Comparison of ENCODE assay signal across 24 cellular contexts in the genomic region with DNA sequence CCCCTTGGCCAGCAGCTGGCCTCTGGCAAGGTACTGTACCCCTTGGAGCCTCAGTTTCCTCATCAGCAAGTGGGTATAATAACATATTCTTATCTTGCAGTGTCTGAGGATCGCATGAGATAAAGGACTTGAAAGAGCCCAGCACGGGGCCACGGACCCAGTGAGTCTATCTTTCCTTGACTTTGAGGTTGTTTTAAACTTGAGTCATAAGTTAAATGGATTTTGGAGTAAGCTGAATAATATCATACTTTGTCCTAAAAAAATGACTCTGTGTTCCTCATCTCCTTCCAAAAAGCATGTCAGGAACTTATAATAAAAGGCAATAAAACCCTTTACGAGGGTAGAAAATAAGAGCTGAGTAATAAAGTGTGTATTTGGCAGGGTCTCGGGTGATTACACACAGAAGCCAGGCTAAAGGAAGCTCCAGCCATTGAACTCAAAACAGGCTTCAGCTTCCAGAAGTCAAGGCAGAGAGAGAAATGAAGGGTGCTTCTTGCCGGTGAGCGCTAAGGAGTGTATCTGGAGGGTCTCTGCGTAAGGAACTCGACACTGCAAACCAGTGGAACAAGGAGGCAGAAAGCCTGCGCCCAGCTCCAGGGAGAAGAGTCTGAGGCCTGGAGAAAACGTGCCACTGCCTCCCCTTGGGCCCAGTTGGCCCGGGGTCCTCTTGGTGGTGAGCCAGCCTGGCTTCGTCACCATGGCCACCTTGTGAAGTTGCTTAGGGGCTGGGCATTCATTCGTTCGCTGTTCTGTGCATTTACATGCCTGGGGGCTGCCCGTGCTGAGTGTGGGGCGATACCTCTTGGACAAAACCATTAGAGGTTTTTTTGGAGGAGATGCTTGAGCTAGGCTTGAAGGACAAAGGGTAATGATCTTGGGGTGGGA.
DNase-seq lines count a peak whose midpoint lies in the region; ATAC-seq, FAIRE-seq and TF ChIP-seq lines count a peak whose summit lies in the region.
"Had no signal": no experiment of that assay in that cellular context is flagged by ENCODE, and none has a peak within 500 bp of the region (broad histone marks: within the 10 kb centered on the region; RNA-seq: fewer than 3 reads in every experiment).

No MANE protein-coding gene starts in this region.

- H3K9me3 Mint-ChIP-seq in natural killer cell treated with Interleukin-12 subunit alpha and Interleukin-12 subunit beta and Interleukin-15 and Interleukin-18, amount 100 ng/mL, for 72 hours, result no peaks in the 10 kb centered on the region
- no peaks in the 10 kb centered on the region for H3K9me3 Mint-ChIP-seq in natural killer cell
- peaks cover 3% of the 10 kb centered on the region for H3K9me3 Mint-ChIP-seq in astrocyte (ENCODE audit: unreplicated experiment)
- peaks cover 25% of the 10 kb centered on the region for H3K9me3 Mint-ChIP-seq in nephron progenitor cell
- H3K9me3 Mint-ChIP-seq: immature natural killer cell had no signal

- peaks cover 10 to 15% of the 10 kb centered on the region in 2 donors for H3K27me3 Mint-ChIP-seq in natural killer cell treated with Interleukin-12 subunit alpha and Interleukin-12 subunit beta and Interleukin-15 and Interleukin-18, amount 100 ng/mL, for 72 hours
- H3K27me3 Mint-ChIP-seq in natural killer cell (ENCODE audit: low read depth in 2 of 2) (peaks cover 10 to 20% of the 10 kb centered on the region in 2 donors), astrocyte (ENCODE audit: low read depth, unreplicated experiment) (peaks cover 48% of the 10 kb centered on the region), nephron progenitor cell (ENCODE audit: low read depth, poor library complexity) (no peaks in the 10 kb centered on the region)

- no peak overlapping the region for H3K27ac ChIP-seq in astrocyte (ENCODE audit: low read depth, low read length)
- H3K27ac ChIP-seq: ascending aorta, heart left ventricle, KMS-11, psoas muscle had no signal

- no peak overlapping the region for H3K27ac Mint-ChIP-seq in natural killer cell treated with Interleukin-12 subunit alpha and Interleukin-12 subunit beta and Interleukin-15 and Interleukin-18, amount 100 ng/mL, for 72 hours
- H3K27ac Mint-ChIP-seq in natural killer cell (no peak overlapping the region), astrocyte (ENCODE audit: unreplicated experiment) (peak overlapping the region; percentile 19), nephron progenitor cell (peak overlapping the region; percentile 81)
- H3K27ac Mint-ChIP-seq: effector memory CD8-positive, alpha-beta T cell; HFFc6; immature natural killer cell; T-cell had no signal

- H3K9ac ChIP-seq in astrocyte (ENCODE audit: low read length), result no peak overlapping the region
- H3K9ac ChIP-seq: KMS-11 had no signal

- H3K4me3 Mint-ChIP-seq in natural killer cell treated with Interleukin-12 subunit alpha and Interleukin-12 subunit beta and Interleukin-15 and Interleukin-18, amount 100 ng/mL, for 72 hours, result no peak overlapping the region
- H3K4me3 Mint-ChIP-seq in natural killer cell (no peak overlapping the region), astrocyte (ENCODE audit: unreplicated experiment) (no peak overlapping the region), nephron progenitor cell (peak overlapping the region; percentile 25)
- H3K4me3 Mint-ChIP-seq: CD8-positive, alpha-beta memory T cell; effector memory CD8-positive, alpha-beta T cell; HFFc6; immature natural killer cell; T-cell had no signal

- H3K36me3 ChIP-seq in astrocyte (ENCODE audit: insufficient read depth, low read length), result no peaks in the 10 kb centered on the region
- H3K36me3 ChIP-seq: ascending aorta, heart left ventricle had no signal

- no peaks in the 10 kb centered on the region for H4K20me1 ChIP-seq in astrocyte (ENCODE audit: insufficient read depth, low read length)

- H3K4me1 ChIP-seq in astrocyte (ENCODE audit: insufficient read depth, low read length), result no peaks in the 10 kb centered on the region
- H3K4me1 ChIP-seq: ascending aorta, heart left ventricle, psoas muscle had no signal

- H3K79me2 ChIP-seq in astrocyte (ENCODE audit: insufficient read depth, low read length), result no peaks in the 10 kb centered on the region

- H3K4me2 ChIP-seq in astrocyte (ENCODE audit: low read length), result no peak overlapping the region
- H3K4me2 ChIP-seq: KMS-11 had no signal

- H3K9me3 ChIP-seq in astrocyte (ENCODE audit: insufficient read depth, low read depth, low read length), result no peaks in the 10 kb centered on the region
- H3K9me3 ChIP-seq: ascending aorta, heart left ventricle, psoas muscle had no signal

- intact Hi-C loops in natural killer cell (cut with micrococcal nuclease), result no loop called here

- H3K36me3 Mint-ChIP-seq in natural killer cell treated with Interleukin-12 subunit alpha and Interleukin-12 subunit beta and Interleukin-15 and Interleukin-18, amount 100 ng/mL, for 72 hours, result no peaks in the 10 kb centered on the region
- H3K36me3 Mint-ChIP-seq in natural killer cell (no peaks in the 10 kb centered on the region), astrocyte (ENCODE audit: low read depth, unreplicated experiment) (peaks cover 4% of the 10 kb centered on the region), nephron progenitor cell (ENCODE audit: low read depth) (peaks cover 26% of the 10 kb centered on the region)
- H3K36me3 Mint-ChIP-seq: immature natural killer cell, T-cell had no signal

- no peak overlapping the region for H2AFZ ChIP-seq in astrocyte (ENCODE audit: low read depth, low read length)

- no peak for TF ChIP-seq CTCF in natural killer cell (IDR thresholded peaks at IDR 0.05)
- TF ChIP-seq CTCF in astrocyte (IDR thresholded peaks at IDR 0.05; ENCODE audit: insufficient read depth, low read depth, low read length), result no peak
- no peak for TF ChIP-seq CTCF in nephron progenitor cell (IDR thresholded peaks at IDR 0.05)

- H3K4me1 Mint-ChIP-seq in natural killer cell treated with Interleukin-12 subunit alpha and Interleukin-12 subunit beta and Interleukin-15 and Interleukin-18, amount 100 ng/mL, for 72 hours (ENCODE audit: low read depth in 2 of 2), result no peaks in the 10 kb centered on the region
- no peaks in the 10 kb centered on the region for H3K4me1 Mint-ChIP-seq in natural killer cell
- H3K4me1 Mint-ChIP-seq in astrocyte (ENCODE audit: low read depth, unreplicated experiment), result peaks cover 6% of the 10 kb centered on the region
- H3K4me1 Mint-ChIP-seq in nephron progenitor cell, result peaks cover 79% of the 10 kb centered on the region
- H3K4me1 Mint-ChIP-seq: CD8-positive, alpha-beta memory T cell; immature natural killer cell; T-cell had no signal

- no peak for FAIRE-seq in astrocyte (lab: Jason Lieb, UNC)

- no peak for ATAC-seq in natural killer cell treated with Interleukin-12 subunit alpha and Interleukin-12 subunit beta and Interleukin-15 and Interleukin-18, amount 100 ng/mL, for 72 hours
- ATAC-seq in natural killer cell (no peak), HG03439 (IDR thresholded peaks at IDR 0.05; ENCODE audit: unreplicated experiment) (no peak), HG02884 (IDR thresholded peaks at IDR 0.05; ENCODE audit: unreplicated experiment) (no peak)
- ATAC-seq: effector memory CD8-positive, alpha-beta T cell; heart left ventricle; psoas muscle; T-cell had no signal

- H3K27me3 ChIP-seq in astrocyte (ENCODE audit: insufficient read depth, low read length), result no peaks in the 10 kb centered on the region
- H3K27me3 ChIP-seq: ascending aorta, heart left ventricle had no signal

- DNase-seq in natural killer cell treated with Interleukin-12 subunit alpha and Interleukin-12 subunit beta and Interleukin-15 and Interleukin-18, amount 100 ng/mL, for 72 hours (ENCODE audit: low spot score), result peak; percentile 41
- DNase-seq in natural killer cell, result no peak
- DNase-seq in astrocyte (ENCODE audit: low read depth), result no peak
- no peak for DNase-seq in nephron progenitor cell
- no peak for DNase-seq in kidney glomerular epithelial cell (lab: John Stamatoyannopoulos, UW)
- no peak for DNase-seq in SW 1271 (lab: John Stamatoyannopoulos, UW)
- DNase-seq: activated CD4-positive, alpha-beta T cell treated with anti-CD3 and anti-CD28 coated beads, Interleukin-2, amount 50 U/mL, for 4 hours; activated naive CD4-positive, alpha-beta T cell; CD8-positive, alpha-beta memory T cell; DND-41; effector memory CD8-positive, alpha-beta T cell; heart left ventricle; HFFc6; immature natural killer cell; NCI-H1092 treated with DMSO at 0.1 percent for 48 hours; NCI-H2081 treated with DMSO at 0.1 percent for 48 hours; NCI-H526; SHP77; T-cell had no signal

- no peak overlapping the region for H3K4me3 ChIP-seq in astrocyte (ENCODE audit: insufficient read depth, low read depth, low read length)
- H3K4me3 ChIP-seq: ascending aorta, heart left ventricle, psoas muscle had no signal

Comparison
In these comparisons a context has a peak if more than half of its experiments do, and no peak if none do; other contexts are left out.
1. H3K27ac Mint-ChIP-seq: peak in astrocyte (single experiment) and nephron progenitor cell (single experiment); none in natural killer cell treated with Interleukin-12 subunit alpha and Interleukin-12 subunit beta and Interleukin-15 and Interleukin-18, amount 100 ng/mL, for 72 hours (0 of 2) and natural killer cell (0 of 2).